Comparison of ENCODE assay signal across 26 cellular contexts in the genomic region with DNA sequence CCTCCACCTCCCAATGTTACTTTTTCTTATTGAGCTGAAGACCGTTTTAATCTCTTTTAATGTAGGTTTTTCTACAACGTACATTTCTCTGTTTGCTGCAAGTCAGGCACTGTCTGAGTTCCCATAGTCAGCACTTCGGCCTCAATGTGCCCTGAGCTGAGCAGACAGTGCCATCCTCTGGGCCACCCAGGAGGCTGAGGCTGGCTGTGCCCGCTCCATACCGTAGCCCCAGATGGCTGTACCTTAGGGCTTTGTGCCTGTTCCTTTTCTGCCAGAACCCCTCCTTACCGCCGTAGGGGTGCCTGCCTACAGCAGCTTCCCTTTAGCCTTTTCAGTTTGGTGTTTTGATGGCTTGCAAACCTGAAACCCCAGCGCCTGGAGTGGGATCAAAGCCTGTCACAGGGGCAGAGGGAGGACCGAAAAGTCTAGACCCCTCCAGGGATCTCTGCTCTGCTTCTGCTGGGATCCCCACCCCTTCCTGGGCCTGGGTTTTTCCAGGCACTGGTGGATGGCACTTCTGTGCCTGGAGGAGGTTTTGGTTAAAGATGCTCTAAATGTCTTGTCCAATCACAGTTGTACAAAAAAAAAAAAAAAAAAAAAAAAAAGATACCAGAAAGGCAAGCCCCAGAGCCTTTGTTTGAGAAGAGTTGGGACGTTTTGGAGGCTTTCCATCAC. TPM values are rescaled to one million over a fixed set of nuclear protein-coding genes. Genes with fewer than 3 reads are reported as not detected.
DNase-seq lines count a peak whose midpoint lies in the region; ATAC-seq and TF ChIP-seq lines count a peak whose summit lies in the region.
"Had no signal": no experiment of that assay in that cellular context is flagged by ENCODE, and none has a peak within 500 bp of the region (broad histone marks: within the 10 kb centered on the region; RNA-seq: fewer than 3 reads in every experiment).

No MANE protein-coding gene starts in this region.

- H3K9me3 Mint-ChIP-seq in activated CD4-positive, alpha-beta T cell treated with anti-CD3 and anti-CD28 coated beads for 36 hours (ENCODE audit: low read depth) = no peaks in the 10 kb centered on the region
- H3K9me3 Mint-ChIP-seq: activated naive CD4-positive, alpha-beta T cell treated with anti-CD3 and anti-CD28 coated beads, Interleukin-2, amount 50 U/mL, for 72 hours; activated T-cell treated with anti-CD3 and anti-CD28 coated beads, Interleukin-2, amount 50 U/mL, for 72 hours; mesothelial cell of epicardium; nephron had no signal

- no peaks in the 10 kb centered on the region for H3K36me3 ChIP-seq in left lung
- H3K36me3 ChIP-seq in subcutaneous abdominal adipose tissue (ENCODE audit: control insufficient read depth in 5 of 5, insufficient read depth in 5 of 5, low read length in 5 of 5) = peaks cover 0 to 7% (median 4%) of the 10 kb centered on the region in 5 donors
- H3K36me3 ChIP-seq: MG63, prostate gland had no signal

- intact Hi-C loops in activated CD4-positive, alpha-beta T cell treated with anti-CD3 and anti-CD28 coated beads for 36 hours (cut with DNase I, micrococcal nuclease) = loop anchor here (2.0 to 5.0 kb wide), 2 partner anchors 16 to 318 kb away; no protein-coding TSS in a partner anchor
- intact Hi-C loops in left lung (cut with DNase I) = no loop called here

- TF ChIP-seq CTCF in left lung (IDR thresholded peaks at IDR 0.05) = no peak
- no peak for TF ChIP-seq CTCF in GM13977 (IDR thresholded peaks at IDR 0.05; ENCODE audit: extremely low read depth, insufficient read depth, missing control alignments)

- H3K9ac ChIP-seq in subcutaneous abdominal adipose tissue (ENCODE audit: low read length in 5 of 5) = peak overlapping the region in 2 of 5 donors; percentile 3 to 45

- in situ Hi-C loops in GM13977 (cut with MboI; ENCODE audit: low pct_unique_long_range_greater_than_20kb, low sequenced_read_pairs, unreplicated experiment) = no loop called here

- H3K4me1 Mint-ChIP-seq in activated CD4-positive, alpha-beta T cell treated with anti-CD3 and anti-CD28 coated beads for 36 hours = peaks cover 9% of the 10 kb centered on the region
- peaks cover 18% of the 10 kb centered on the region for H3K4me1 Mint-ChIP-seq in T-helper 17 cell
- H3K4me1 Mint-ChIP-seq: mesothelial cell of epicardium had no signal

- POLR2A ChIA-PET in activated CD4-positive, alpha-beta T cell treated with anti-CD3 and anti-CD28 coated beads for 36 hours (lab: Charles Lee) = no interaction called here

- H3K27me3 ChIP-seq in left lung (no peaks in the 10 kb centered on the region), subcutaneous abdominal adipose tissue (ENCODE audit: control insufficient read depth in 5 of 5, insufficient read depth in 4 of 5, low read length in 5 of 5) (no peaks in the 10 kb centered on the region)
- H3K27me3 ChIP-seq: esophagus squamous epithelium, MG63, stomach had no signal

- H3K4me1 ChIP-seq in left lung = peaks cover 0 to 57% of the 10 kb centered on the region in 2 donors
- peaks cover 18 to 62% (median 54%) of the 10 kb centered on the region in 5 donors for H3K4me1 ChIP-seq in subcutaneous abdominal adipose tissue (ENCODE audit: control insufficient read depth in 5 of 5, insufficient read depth in 5 of 5, low read length in 5 of 5)
- H3K4me1 ChIP-seq: prostate gland had no signal

- H3K4me3 ChIP-seq in left lung (no peak overlapping the region), subcutaneous abdominal adipose tissue (ENCODE audit: low read depth in 1 of 5, low read length in 5 of 5) (no peak overlapping the region)
- H3K4me3 ChIP-seq: esophagus squamous epithelium, MG63, prostate gland, SK-N-MC, stomach had no signal

- H3K27me3 Mint-ChIP-seq in activated CD4-positive, alpha-beta T cell treated with anti-CD3 and anti-CD28 coated beads for 36 hours = no peaks in the 10 kb centered on the region
- H3K27me3 Mint-ChIP-seq in T-helper 17 cell = no peaks in the 10 kb centered on the region

- CTCF ChIA-PET in activated CD4-positive, alpha-beta T cell treated with anti-CD3 and anti-CD28 coated beads for 36 hours (lab: Charles Lee) = interaction anchor here (0.6 to 1.3 kb wide), 5 partner anchors 17 to 197 kb away, joined by 3 to 4 read pairs (median 3); no protein-coding TSS in a partner anchor

- H3K27ac ChIP-seq in left lung (no peak overlapping the region), subcutaneous abdominal adipose tissue (ENCODE audit: low read depth, low read length) (peak overlapping the region; percentile 30)
- H3K27ac ChIP-seq: 22Rv1, esophagus squamous epithelium, prostate gland, SK-N-MC had no signal

- no peak overlapping the region for H3K27ac Mint-ChIP-seq in activated CD4-positive, alpha-beta T cell treated with anti-CD3 and anti-CD28 coated beads for 36 hours
- peak overlapping the region; percentile 83 for H3K27ac Mint-ChIP-seq in T-helper 17 cell
- H3K27ac Mint-ChIP-seq: activated T-cell treated with anti-CD3 and anti-CD28 coated beads, Interleukin-2, amount 50 U/mL, for 72 hours; mesothelial cell of epicardium; nephron had no signal

- no peaks in the 10 kb centered on the region for H3K36me3 Mint-ChIP-seq in activated CD4-positive, alpha-beta T cell treated with anti-CD3 and anti-CD28 coated beads for 36 hours (ENCODE audit: low read depth)
- no peaks in the 10 kb centered on the region for H3K36me3 Mint-ChIP-seq in T-helper 17 cell (ENCODE audit: low read depth)
- H3K36me3 Mint-ChIP-seq: activated naive CD4-positive, alpha-beta T cell treated with anti-CD3 and anti-CD28 coated beads, Interleukin-2, amount 50 U/mL, for 72 hours had no signal

- no peak for DNase-seq in activated CD4-positive, alpha-beta T cell treated with anti-CD3 and anti-CD28 coated beads for 36 hours
- no peak for DNase-seq in activated CD4-positive, alpha-beta T cell treated with anti-CD3 and anti-CD28 coated beads for 1 hour
- DNase-seq in T-helper 17 cell = no peak
- peak in 1 of 2 donors; percentile 31 for DNase-seq in left lung
- no peak for DNase-seq in GM13977 (ENCODE audit: low spot score)
- DNase-seq in NOMO-1 treated with DMSO at 0.1 percent for 48 hours (lab: John Stamatoyannopoulos, UW; ENCODE audit: unreplicated experiment) = no peak
- DNase-seq: activated CD4-positive, CD25-positive, alpha-beta regulatory T cell; activated CD8-positive, alpha-beta memory T cell treated with anti-CD3 and anti-CD28 coated beads for 24 hours; activated T-cell treated with anti-CD3 and anti-CD28 coated beads, Interleukin-2, amount 50 U/mL, for 72 hours; AML-193; cerebellar nuclear complex; DMS79 treated with DMSO at 0.1 percent for 48 hours; esophagus squamous epithelium; glutamatergic neuron; left colon; MG63; stimulated activated CD4-positive, alpha-beta T cell treated with anti-CD3 and anti-CD28 coated beads, Interleukin-4, amount 100 ng/mL, for 4 hours; stomach had no signal

- H3K4me3 Mint-ChIP-seq in activated CD4-positive, alpha-beta T cell treated with anti-CD3 and anti-CD28 coated beads for 36 hours = no peak overlapping the region
- H3K4me3 Mint-ChIP-seq in T-helper 17 cell = peak overlapping the region; percentile 43
- H3K4me3 Mint-ChIP-seq: activated T-cell treated with anti-CD3 and anti-CD28 coated beads, Interleukin-2, amount 50 U/mL, for 72 hours; mesothelial cell of epicardium; nephron had no signal

- ATAC-seq in activated CD4-positive, alpha-beta T cell treated with anti-CD3 and anti-CD28 coated beads for 36 hours = peak; percentile 39
- ATAC-seq in T-helper 17 cell (peak; percentile 63), left lung (peak; percentile 15), HG02610 (IDR thresholded peaks at IDR 0.05; ENCODE audit: unreplicated experiment) (no peak)
- ATAC-seq: left colon had no signal

- H3K9me3 ChIP-seq in T-helper 17 cell (ENCODE audit: control insufficient read depth, low read length, poor library complexity, severe bottlenecking) (no peaks in the 10 kb centered on the region), left lung (no peaks in the 10 kb centered on the region), subcutaneous abdominal adipose tissue (ENCODE audit: control insufficient read depth in 5 of 5, low read length in 5 of 5) (no peaks in the 10 kb centered on the region)
- H3K9me3 ChIP-seq: esophagus squamous epithelium, MG63, prostate gland, stomach had no signal

RNA-seq across cellular contexts. Expression of gene AGAP3, which starts 9.0 kb away (rescaled TPM):
- total RNA-seq in activated CD4-positive, alpha-beta T cell treated with anti-CD3 and anti-CD28 coated beads for 36 hours = 10 to 100 TPM; 29.4 to 33.2 TPM
- total RNA-seq in T-helper 17 cell (10 to 100 TPM; 45.6 to 53.0 TPM), left lung (100 to 1,000 TPM; 161 to 167 TPM)

RNA-seq across cellular contexts. Expression of gene TMUB1, which starts 12.0 kb away (rescaled TPM):
- total RNA-seq in activated CD4-positive, alpha-beta T cell treated with anti-CD3 and anti-CD28 coated beads for 36 hours = 10 to 100 TPM; 54.0 to 67.7 TPM
- total RNA-seq in T-helper 17 cell = 10 to 100 TPM; 46.6 to 52.4 TPM
- total RNA-seq in left lung = 10 to 100 TPM; 39.6 to 49.1 TPM

RNA-seq across cellular contexts. Expression of gene FASTK, which starts 14.7 kb away (rescaled TPM):
- total RNA-seq in activated CD4-positive, alpha-beta T cell treated with anti-CD3 and anti-CD28 coated beads for 36 hours = 10 to 100 TPM; 56.6 to 56.7 TPM
- total RNA-seq in T-helper 17 cell (10 to 100 TPM; 67.7 to 82.2 TPM), left lung (10 to 100 TPM; 63.5 to 65.7 TPM)

RNA-seq across cellular contexts. Expression of gene SLC4A2, which starts 35.9 kb away (rescaled TPM):
- 10 to 100 TPM; 58.7 to 85.0 TPM for total RNA-seq in activated CD4-positive, alpha-beta T cell treated with anti-CD3 and anti-CD28 coated beads for 36 hours
- total RNA-seq in T-helper 17 cell (10 to 100 TPM; 48.9 to 61.3 TPM), left lung (100 to 1,000 TPM; 191 to 205 TPM)

RNA-seq across cellular contexts. Expression of gene CDK5, which starts 37.6 kb away (rescaled TPM):
- total RNA-seq in activated CD4-positive, alpha-beta T cell treated with anti-CD3 and anti-CD28 coated beads for 36 hours = 10 to 100 TPM; 12.5 to 16.7 TPM
- total RNA-seq in T-helper 17 cell (1 to 10 TPM; 4.7 TPM), left lung (10 to 100 TPM; 15.6 to 17.1 TPM)

Comparison
In these comparisons a context has a peak if more than half of its experiments do, and no peak if none do; other contexts are left out.
1. intact Hi-C loops: an anchor here in activated CD4-positive, alpha-beta T cell treated with anti-CD3 and anti-CD28 coated beads for 36 hours (2.0 to 5.0 kb wide); none called in left lung.